In the genomic region with DNA sequence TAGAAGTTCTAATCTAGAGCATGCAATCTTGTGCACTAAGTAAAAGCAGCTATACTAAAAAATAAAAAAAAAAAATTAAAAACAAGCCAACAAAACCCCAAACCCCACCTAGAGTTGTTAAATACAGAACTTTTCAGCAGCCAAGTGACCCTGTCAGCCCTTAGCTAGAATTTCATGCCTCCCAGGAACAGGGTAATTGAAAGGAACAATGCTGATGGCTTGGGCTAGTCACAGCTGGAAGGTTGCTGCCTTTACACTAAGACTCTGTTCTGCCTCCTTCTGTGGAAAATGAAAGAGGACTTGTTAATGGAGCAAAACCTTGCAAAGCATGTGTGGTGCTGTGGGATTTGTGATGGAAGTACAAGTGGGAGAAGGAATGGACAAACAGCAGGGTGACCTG, we compare ENCODE assay signal across 22 cellular contexts. TPM values are rescaled to one million over a fixed set of nuclear protein-coding genes. Genes with fewer than 3 reads are reported as not detected.
A peak's percentile ranks its signal among the peaks of the same experiment; 100 is the strongest.
DNase-seq lines count a peak whose midpoint lies in the region; ATAC-seq and TF ChIP-seq lines count a peak whose summit lies in the region.
"Had no signal": no experiment of that assay in that cellular context is flagged by ENCODE, and none has a peak within 500 bp of the region (broad histone marks: within the 10 kb centered on the region; RNA-seq: fewer than 3 reads in every experiment).

No MANE protein-coding gene starts in this region.

- H3K4me3 Mint-ChIP-seq in CD14-positive monocyte (no peak overlapping the region), WTC11 (no peak overlapping the region)
- H3K4me3 Mint-ChIP-seq: CD4-positive, CD25-positive, alpha-beta regulatory T cell; CD8-positive, alpha-beta memory T cell had no signal

- peaks cover 0 to 5% (median 0%) of the 10 kb centered on the region in 7 donors for H3K9me3 Mint-ChIP-seq in CD14-positive monocyte
- no peaks in the 10 kb centered on the region for H3K9me3 Mint-ChIP-seq in WTC11
- H3K9me3 Mint-ChIP-seq: CD8-positive, alpha-beta memory T cell had no signal

- no peaks in the 10 kb centered on the region for H3K9me3 ChIP-seq in neutrophil
- H3K9me3 ChIP-seq: A549, BLaER1 had no signal

- H3K36me3 Mint-ChIP-seq in CD14-positive monocyte, result peaks cover 14 to 20% of the 10 kb centered on the region in 2 donors
- no peaks in the 10 kb centered on the region for H3K36me3 Mint-ChIP-seq in WTC11
- H3K36me3 Mint-ChIP-seq: CD4-positive, CD25-positive, alpha-beta regulatory T cell; CD8-positive, alpha-beta memory T cell had no signal

- peak; percentile 68 for ATAC-seq in WTC11
- ATAC-seq: A549, GM12878 had no signal

- peak overlapping the region in 6 of 7 donors; percentile 36 to 85 (median 63) for H3K27ac Mint-ChIP-seq in CD14-positive monocyte
- H3K27ac Mint-ChIP-seq in WTC11, result no peak overlapping the region
- H3K27ac Mint-ChIP-seq: CD4-positive, CD25-positive, alpha-beta regulatory T cell; CD8-positive, alpha-beta memory T cell had no signal

- peaks cover 0 to 3% (median 1%) of the 10 kb centered on the region in 3 donors for H3K27me3 Mint-ChIP-seq in CD14-positive monocyte (ENCODE audit: low read depth in 3 of 3)
- H3K27me3 Mint-ChIP-seq in WTC11 (ENCODE audit: low read depth), result peaks cover 44% of the 10 kb centered on the region

- intact Hi-C loops in CD14-positive monocyte (cut with micrococcal nuclease), result loop anchor here in 1 of 2 donors (5.0 kb wide), 1 partner anchor 38 kb away; no protein-coding TSS in a partner anchor
- intact Hi-C loops in dorsolateral prefrontal cortex (cut with DNase I), result no loop called here

- H3K4me1 Mint-ChIP-seq in CD14-positive monocyte, result peaks cover 79% of the 10 kb centered on the region
- H3K4me1 Mint-ChIP-seq in WTC11, result peaks cover 9% of the 10 kb centered on the region

- peaks cover 11% of the 10 kb centered on the region for H3K36me3 ChIP-seq in neutrophil
- H3K36me3 ChIP-seq: BLaER1 had no signal

- no peak for DNase-seq in CD14-positive monocyte (ENCODE audit: low spot score)
- DNase-seq in WTC11 (ENCODE audit: low spot score), result no peak
- DNase-seq in left kidney (ENCODE audit: low read depth, low spot score), result peak; percentile 52
- DNase-seq in dorsolateral prefrontal cortex, result no peak
- no peak for DNase-seq in CD1c-positive myeloid dendritic cell (ENCODE audit: extremely low spot score)
- DNase-seq in coronary artery (ENCODE audit: low spot score), result no peak
- no peak for DNase-seq in GM20000 (ENCODE audit: low spot score)
- DNase-seq: AML-193; CD4-positive, CD25-positive, alpha-beta regulatory T cell; CD8-positive, alpha-beta memory T cell; COR-L47; DMS 273 treated with DMSO at 0.1 percent for 48 hours; DMS53; DND-41; EL; HCEC 1CT had no signal

- TF ChIP-seq CTCF in CD14-positive monocyte (IDR thresholded peaks at IDR 0.05), result no peak
- TF ChIP-seq CTCF in WTC11 (IDR thresholded peaks at IDR 0.05), result no peak
- TF ChIP-seq CTCF in neutrophil (IDR thresholded peaks at IDR 0.05), result no peak
- no peak for TF ChIP-seq CTCF in dorsolateral prefrontal cortex (IDR thresholded peaks at IDR 0.05 in 54 of 56, conservative IDR thresholded peaks at IDR 0.05 in 2 of 56; ENCODE audit: low read depth in 1 of 56, partially characterized antibody in 56 of 56)
- no peak for TF ChIP-seq CTCF in coronary artery (IDR thresholded peaks at IDR 0.05)
- TF ChIP-seq CTCF in GM20000 (IDR thresholded peaks at IDR 0.05; ENCODE audit: extremely low read depth, missing control alignments), result no peak

- H3K27ac ChIP-seq in neutrophil (peak overlapping the region; percentile 96), dorsolateral prefrontal cortex (no peak overlapping the region), coronary artery (no peak overlapping the region)
- H3K27ac ChIP-seq: 22Rv1, A549, BLaER1 had no signal

- H3K27me3 ChIP-seq in neutrophil, result no peaks in the 10 kb centered on the region
- H3K27me3 ChIP-seq in dorsolateral prefrontal cortex, result peaks cover 0 to 5% (median 0%) of the 10 kb centered on the region in 45 donors
- H3K27me3 ChIP-seq: BLaER1 had no signal

- POLR2A ChIA-PET in WTC11 (lab: Charles Lee), result no interaction called here

- peaks cover 63 to 89% of the 10 kb centered on the region in 2 experiments for H3K4me1 ChIP-seq in neutrophil (ENCODE audit: control insufficient read depth in 1 of 2, insufficient read depth in 1 of 2, low read depth in 1 of 2, low read length in 1 of 2)

- CTCF ChIA-PET in WTC11 (lab: Charles Lee), result interaction anchor here (0.9 to 2.8 kb wide), 3 partner anchors 13 to 138 kb away, joined by 4 to 16 read pairs (median 6); no protein-coding TSS in a partner anchor

- H3K4me3 ChIP-seq in neutrophil (ENCODE audit: low read depth in 1 of 2, low read length in 1 of 2) (no peak overlapping the region), dorsolateral prefrontal cortex (no peak overlapping the region), coronary artery (no peak overlapping the region)
- H3K4me3 ChIP-seq: A549, BLaER1, GM12878 had no signal

TF ChIP-seq in WTC11, 78 proteins besides CTCF, POLR2A, EP300 and RAD21 (continues in another document):
- TF ChIP-seq ARID4B (CRISPR knock-in tag; IDR thresholded peaks at IDR 0.05; ENCODE audit: borderline replicate concordance) (no peak), NR3C1 (CRISPR knock-in tag; conservative IDR thresholded peaks at IDR 0.05; ENCODE audit: low read depth) (no peak), RELA (CRISPR knock-in tag; IDR thresholded peaks at IDR 0.05; ENCODE audit: borderline replicate concordance) (no peak), CREB1 (CRISPR knock-in tag; IDR thresholded peaks at IDR 0.05) (no peak), NR2C2 (CRISPR knock-in tag; IDR thresholded peaks at IDR 0.05) (no peak), ETV6 (CRISPR knock-in tag; IDR thresholded peaks at IDR 0.05) (no peak), OVOL2 (CRISPR knock-in tag; IDR thresholded peaks at IDR 0.05; ENCODE audit: borderline replicate concordance) (no peak), ZNF138 (CRISPR knock-in tag; conservative IDR thresholded peaks at IDR 0.05) (no peak), TEAD4 (CRISPR knock-in tag; IDR thresholded peaks at IDR 0.05) (no peak), ZNF263 (CRISPR knock-in tag; IDR thresholded peaks at IDR 0.05; ENCODE audit: low read depth) (no peak), NFYB (CRISPR knock-in tag; conservative IDR thresholded peaks at IDR 0.05; ENCODE audit: low read depth) (no peak)
- TF ChIP-seq, protein P1, sequence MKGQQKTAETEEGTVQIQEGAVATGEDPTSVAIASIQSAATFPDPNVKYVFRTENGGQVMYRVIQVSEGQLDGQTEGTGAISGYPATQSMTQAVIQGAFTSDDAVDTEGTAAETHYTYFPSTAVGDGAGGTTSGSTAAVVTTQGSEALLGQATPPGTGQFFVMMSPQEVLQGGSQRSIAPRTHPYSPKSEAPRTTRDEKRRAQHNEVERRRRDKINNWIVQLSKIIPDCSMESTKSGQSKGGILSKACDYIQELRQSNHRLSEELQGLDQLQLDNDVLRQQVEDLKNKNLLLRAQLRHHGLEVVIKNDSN (CRISPR knock-in tag; IDR thresholded peaks at IDR 0.05), result no peak
- TF ChIP-seq, protein P2, sequence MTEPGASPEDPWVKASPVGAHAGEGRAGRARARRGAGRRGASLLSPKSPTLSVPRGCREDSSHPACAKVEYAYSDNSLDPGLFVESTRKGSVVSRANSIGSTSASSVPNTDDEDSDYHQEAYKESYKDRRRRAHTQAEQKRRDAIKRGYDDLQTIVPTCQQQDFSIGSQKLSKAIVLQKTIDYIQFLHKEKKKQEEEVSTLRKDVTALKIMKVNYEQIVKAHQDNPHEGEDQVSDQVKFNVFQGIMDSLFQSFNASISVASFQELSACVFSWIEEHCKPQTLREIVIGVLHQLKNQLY (CRISPR knock-in tag; IDR thresholded peaks at IDR 0.05), result no peak
- TF ChIP-seq, protein P3, sequence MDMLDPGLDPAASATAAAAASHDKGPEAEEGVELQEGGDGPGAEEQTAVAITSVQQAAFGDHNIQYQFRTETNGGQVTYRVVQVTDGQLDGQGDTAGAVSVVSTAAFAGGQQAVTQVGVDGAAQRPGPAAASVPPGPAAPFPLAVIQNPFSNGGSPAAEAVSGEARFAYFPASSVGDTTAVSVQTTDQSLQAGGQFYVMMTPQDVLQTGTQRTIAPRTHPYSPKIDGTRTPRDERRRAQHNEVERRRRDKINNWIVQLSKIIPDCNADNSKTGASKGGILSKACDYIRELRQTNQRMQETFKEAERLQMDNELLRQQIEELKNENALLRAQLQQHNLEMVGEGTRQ (CRISPR knock-in tag; IDR thresholded peaks at IDR 0.05), result no peak

RNA-seq across cellular contexts. Expression of gene TMEM252, which starts 14.7 kb away (rescaled TPM):
- polyA plus RNA-seq in CD14-positive monocyte, result not detected
- total RNA-seq in WTC11 (2021), result not detected in 3 replicates
- total RNA-seq in dorsolateral prefrontal cortex, result under 1 TPM in 2 of 120 experiments, not detected in 118; 0.28 to 0.52 TPM
- total RNA-seq: CD4-positive, CD25-positive, alpha-beta regulatory T cell; CD8-positive, alpha-beta memory T cell; G401; GM12878 had no signal
- polyA plus RNA-seq: A549; CD4-positive, CD25-positive, alpha-beta regulatory T cell; CD8-positive, alpha-beta memory T cell; GM12878 had no signal
